ENCODE assay signal across 1 cellular context in genomic region chr2:212424090-212424489, GRCh38.
TF ChIP-seq lines count a peak whose summit lies in the region.

No MANE protein-coding gene starts in this region.

TF ChIP-seq in HEK293, 187 proteins besides CTCF, POLR2A, EP300 and RAD21:
- TF ChIP-seq ZBTB17 (tag by site-specific recombination; IDR thresholded peaks at IDR 0.05): 0 out of 2 replicates have a peak, but pooled peaks have one; percentile 15
- no peak for TF ChIP-seq ZNF664 (tag by site-specific recombination; IDR thresholded peaks at IDR 0.05)
